Comparison of ENCODE assay signal across 8 cellular contexts in genomic region chr7:107743567-107744344, GRCh38.
DNase-seq lines count a peak whose midpoint lies in the region; ATAC-seq and TF ChIP-seq lines count a peak whose summit lies in the region.

CBLL1 (plus strand) TSS chr7:107744142; CDS start chr7:107744164, 22 bp downstream.

- TF ChIP-seq CTCF in AG10803 (conservative IDR thresholded peaks at IDR 0.05; ENCODE audit: low read length) = peak; percentile 80

- DNase-seq in AG10803 (ENCODE audit: low read depth) (peak; percentile 97), NCI-H345 (lab: John Stamatoyannopoulos, UW) (peak; percentile 96), iris pigment epithelial cell (ENCODE audit: low read depth) (peak; percentile 98)
- peak; percentile 94 to 97 (median 96) for DNase-seq in activated CD4-positive, CD25-positive, alpha-beta regulatory T cell (lab: John Stamatoyannopoulos, UW)
- peak; percentile 97 for DNase-seq in central memory CD4-positive, alpha-beta T cell
- peak; percentile 96 to 97 for DNase-seq in stimulated activated CD4-positive, alpha-beta T cell treated with anti-CD3 and anti-CD28 coated beads, Interleukin-12 subunit alpha, Interleukin-12 subunit beta, amount 100 ng/mL, for 24 hours (ENCODE audit: low read depth in 2 of 2)

- peak; percentile 88 for ATAC-seq in GM19023 (IDR thresholded peaks at IDR 0.05; ENCODE audit: unreplicated experiment)
- ATAC-seq in HG03280 (IDR thresholded peaks at IDR 0.05; ENCODE audit: unreplicated experiment) = peak; percentile 94

- peak within 1 kb of the TSS; percentile 86 for H3K4me3 ChIP-seq in AG10803 (ENCODE audit: low read length)

Comparison
In these comparisons a context has a peak if more than half of its experiments do, and no peak if none do; other contexts are left out.
1. Peak in every context shown above with its lines: DNase-seq, ATAC-seq and H3K4me3 ChIP-seq.